ENCODE assay signal across 8 cellular contexts in genomic region chr3:52246264-52246620, GRCh38. TPM values are rescaled to one million over a fixed set of nuclear protein-coding genes. Genes with fewer than 3 reads are reported as not detected.
A peak's percentile ranks its signal among the peaks of the same experiment; 100 is the strongest.
DNase-seq lines count a peak whose midpoint lies in the region; ATAC-seq and TF ChIP-seq lines count a peak whose summit lies in the region.

No MANE protein-coding gene starts in this region.

- CTCF ChIA-PET in AG04450 (lab: Charles Lee), result interaction anchor here (0.6 to 1.1 kb wide), 2 partner anchors 8 to 26 kb away, joined by 3 read pairs; no protein-coding TSS in a partner anchor

- H3K27ac ChIP-seq in AG04450 (ENCODE audit: low read depth, low read length) (peak overlapping the region; percentile 47), WERI-Rb-1 (no peak overlapping the region)

- no peak for DNase-seq in AG04450 (ENCODE audit: low read depth, low spot score)
- no peak for DNase-seq in Jurkat, Clone E6-1 (ENCODE audit: low read depth, low spot score)
- DNase-seq in naive B cell, result no peak
- no peak for DNase-seq in H4 (ENCODE audit: low spot score)
- DNase-seq in NCI-H524 (lab: John Stamatoyannopoulos, UW), result no peak
- no peak for DNase-seq in WERI-Rb-1

- POLR2A ChIA-PET in AG04450 (lab: Yijun Ruan, JAX), result interaction anchor here (1.2 to 1.8 kb wide), 4 partner anchors 9 to 32 kb away, joined by 5 to 14 read pairs (median 8); partner anchors contain the start of gene WDR82

- no peaks in the 10 kb centered on the region for H3K36me3 ChIP-seq in WERI-Rb-1

- TF ChIP-seq CTCF in AG04450 (IDR thresholded peaks at IDR 0.05; ENCODE audit: low read depth, low read length) (no peak), WERI-Rb-1 (IDR thresholded peaks at IDR 0.05; ENCODE audit: low read depth, low read length) (no peak)

- peak overlapping the region; percentile 100 for H3K27ac Mint-ChIP-seq in dendritic cell treated with granulocyte-macrophage colony-stimulating factor and Interleukin-4, amounts not matched to agents 40 ng/mL and 50 ng/mL, for 4 days
- peak overlapping the region; percentile 39 to 95 (median 82) for H3K27ac Mint-ChIP-seq in naive B cell

- no peaks in the 10 kb centered on the region for H3K27me3 Mint-ChIP-seq in dendritic cell treated with granulocyte-macrophage colony-stimulating factor and Interleukin-4, amounts not matched to agents 40 ng/mL and 50 ng/mL, for 4 days
- H3K27me3 Mint-ChIP-seq in naive B cell, result no peaks in the 10 kb centered on the region

- H3K4me3 ChIP-seq in AG04450 (ENCODE audit: low read depth, low read length) (peak overlapping the region; percentile 67), WERI-Rb-1 (ENCODE audit: low read depth, low read length) (no peak overlapping the region)
- peak overlapping the region; percentile 61 for H3K4me3 ChIP-seq in Jurkat, Clone E6-1 (ENCODE audit: low read length)

- ATAC-seq in naive B cell (ENCODE audit: low read depth in 2 of 2) (peak in 1 of 2 donors; percentile 2), HG02884 (IDR thresholded peaks at IDR 0.05; ENCODE audit: unreplicated experiment) (no peak)

- peaks cover 76% of the 10 kb centered on the region for H3K4me1 Mint-ChIP-seq in dendritic cell treated with granulocyte-macrophage colony-stimulating factor and Interleukin-4, amounts not matched to agents 40 ng/mL and 50 ng/mL, for 4 days (ENCODE audit: low read depth)
- peaks cover 38 to 64% (median 54%) of the 10 kb centered on the region in 3 donors for H3K4me1 Mint-ChIP-seq in naive B cell

- H3K36me3 Mint-ChIP-seq in dendritic cell treated with granulocyte-macrophage colony-stimulating factor and Interleukin-4, amounts not matched to agents 40 ng/mL and 50 ng/mL, for 4 days (ENCODE audit: low read depth), result peaks cover 61% of the 10 kb centered on the region
- H3K36me3 Mint-ChIP-seq in naive B cell, result no peaks in the 10 kb centered on the region

- H3K9me3 Mint-ChIP-seq in dendritic cell treated with granulocyte-macrophage colony-stimulating factor and Interleukin-4, amounts not matched to agents 40 ng/mL and 50 ng/mL, for 4 days, result no peaks in the 10 kb centered on the region
- H3K9me3 Mint-ChIP-seq in naive B cell, result no peaks in the 10 kb centered on the region

- intact Hi-C loops in dendritic cell treated with granulocyte-macrophage colony-stimulating factor and Interleukin-4, amounts not matched to agents 40 ng/mL and 50 ng/mL, for 4 days (cut with micrococcal nuclease), result loop anchor here (1.0 kb wide), 1 partner anchor 9 kb away; no protein-coding TSS in a partner anchor

- peak overlapping the region; percentile 87 for H3K4me3 Mint-ChIP-seq in dendritic cell treated with granulocyte-macrophage colony-stimulating factor and Interleukin-4, amounts not matched to agents 40 ng/mL and 50 ng/mL, for 4 days
- peak overlapping the region; percentile 66 to 88 (median 82) for H3K4me3 Mint-ChIP-seq in naive B cell

- H3K9me3 ChIP-seq in AG04450 (ENCODE audit: control insufficient read depth, insufficient read depth, low read length) (peaks cover 9% of the 10 kb centered on the region), WERI-Rb-1 (ENCODE audit: severe bottlenecking) (no peaks in the 10 kb centered on the region)

- H3K27me3 ChIP-seq in AG04450 (ENCODE audit: control insufficient read depth, insufficient read depth, low read length) (no peaks in the 10 kb centered on the region), WERI-Rb-1 (ENCODE audit: insufficient read depth, low read depth, severe bottlenecking) (no peaks in the 10 kb centered on the region)

RNA-seq across cellular contexts. Expression of gene PPM1M, which starts 0.7 kb away (rescaled TPM):
- polyA plus RNA-seq in AG04450 (2011; rRNA removed) (29.2 and 34.4 TPM in 2 replicates), naive B cell (ENCODE audit: low read depth in 6 of 6) (10 to 100 TPM; 16.8 to 38.5 (median 21.4) TPM)
- 26.5 and 33.5 TPM in 2 replicates for polyA minus RNA-seq in AG04450 (2011; rRNA and poly(A)+ RNA removed)
- polyA plus RNA-seq in Jurkat, Clone E6-1 (2012; ENCODE audit: insufficient read depth, insufficient read length), result 59.8 TPM
- total RNA-seq in H4 (2014; rRNA removed; shearing (Covaris generic)), result 4.4 and 5.6 TPM in 2 replicates

RNA-seq across cellular contexts. Expression of gene TWF2, which starts 7.3 kb away (rescaled TPM):
- polyA plus RNA-seq in AG04450 (2011; rRNA removed), result 96.6 and 128 TPM in 2 replicates
- polyA minus RNA-seq in AG04450 (2011; rRNA and poly(A)+ RNA removed), result 61.0 and 91.5 TPM in 2 replicates
- polyA plus RNA-seq in Jurkat, Clone E6-1 (2012; ENCODE audit: insufficient read depth, insufficient read length), result 67.7 TPM
- 10 to 100 TPM; 48.5 to 90.8 (median 75.4) TPM for polyA plus RNA-seq in naive B cell (ENCODE audit: low read depth in 6 of 6)
- 67.0 and 78.4 TPM in 2 replicates for total RNA-seq in H4 (2014; rRNA removed; shearing (Covaris generic))

RNA-seq across cellular contexts. Expression of gene TLR9, which starts 20.8 kb away (rescaled TPM):
- 0.02 and 0.05 TPM in 2 replicates for polyA plus RNA-seq in AG04450 (2011; rRNA removed)
- polyA minus RNA-seq in AG04450 (2011; rRNA and poly(A)+ RNA removed), result not detected in 2 replicates
- polyA plus RNA-seq in Jurkat, Clone E6-1 (2012; ENCODE audit: insufficient read depth, insufficient read length), result not detected
- 1 to 10 TPM in 5 of 6 donors, not detected in 1; 1.6 to 4.4 (median 3.8) TPM for polyA plus RNA-seq in naive B cell (ENCODE audit: low read depth in 6 of 6)
- not detected in 2 replicates for total RNA-seq in H4 (2014; rRNA removed; shearing (Covaris generic))

RNA-seq across cellular contexts. Expression of gene WDR82, which starts 32.2 kb away (rescaled TPM):
- polyA plus RNA-seq in AG04450 (2011; rRNA removed), result 69.2 and 77.6 TPM in 2 replicates
- 62.2 and 73.6 TPM in 2 replicates for polyA minus RNA-seq in AG04450 (2011; rRNA and poly(A)+ RNA removed)
- polyA plus RNA-seq in Jurkat, Clone E6-1 (2012; ENCODE audit: insufficient read depth, insufficient read length), result 86.7 TPM
- 10 to 100 TPM; 24.0 to 71.6 (median 58.9) TPM for polyA plus RNA-seq in naive B cell (ENCODE audit: low read depth in 6 of 6)
- 29.0 and 33.7 TPM in 2 replicates for total RNA-seq in H4 (2014; rRNA removed; shearing (Covaris generic))

RNA-seq across cellular contexts. Expression of gene GLYCTK, which starts 41.4 kb away (rescaled TPM):
- polyA plus RNA-seq in AG04450 (2011; rRNA removed), result 4.0 and 5.5 TPM in 2 replicates
- polyA minus RNA-seq in AG04450 (2011; rRNA and poly(A)+ RNA removed), result 6.0 and 6.8 TPM in 2 replicates
- 16.8 TPM for polyA plus RNA-seq in Jurkat, Clone E6-1 (2012; ENCODE audit: insufficient read depth, insufficient read length)
- 1 to 10 TPM; 5.5 to 8.9 (median 6.6) TPM for polyA plus RNA-seq in naive B cell (ENCODE audit: low read depth in 6 of 6)
- 2.4 and 8.3 TPM in 2 replicates for total RNA-seq in H4 (2014; rRNA removed; shearing (Covaris generic))
